Comparison of ENCODE assay signal across 25 cellular contexts in genomic region chr9:136077491-136077890, GRCh38. TPM values are rescaled to one million over a fixed set of nuclear protein-coding genes. Genes with fewer than 3 reads are reported as not detected.
A peak's percentile ranks its signal among the peaks of the same experiment; 100 is the strongest.
DNase-seq lines count a peak whose midpoint lies in the region; FAIRE-seq and TF ChIP-seq lines count a peak whose summit lies in the region.
"Had no signal": no experiment of that assay in that cellular context is flagged by ENCODE, and none has a peak within 500 bp of the region (broad histone marks: within the 10 kb centered on the region; RNA-seq: fewer than 3 reads in every experiment).

No MANE protein-coding gene starts in this region.

- TF ChIP-seq CTCF in Caco-2 (IDR thresholded peaks at IDR 0.05; ENCODE audit: insufficient read depth in 1 of 2, low read depth in 1 of 2, low read length in 1 of 2, severe bottlenecking in 1 of 2, unreplicated experiment in 1 of 2) (no peak), HL-60 (IDR thresholded peaks at IDR 0.05; ENCODE audit: insufficient read depth, low read length) (no peak), chondrocyte (IDR thresholded peaks at IDR 0.05) (no peak), neutrophil (IDR thresholded peaks at IDR 0.05) (no peak)

- no peaks in the 10 kb centered on the region for H3K27me3 Mint-ChIP-seq in Caco-2 (ENCODE audit: insufficient read depth, unreplicated experiment)
- H3K27me3 Mint-ChIP-seq in chondrocyte (ENCODE audit: low read depth), result no peaks in the 10 kb centered on the region
- H3K27me3 Mint-ChIP-seq: activated CD4-positive, alpha-beta memory T cell treated with anti-CD3 and anti-CD28 coated beads, Interleukin-2, amount 10 ng/mL, durations not matched to agents 7 days and 5 days had no signal

- FAIRE-seq in GM19239 (lab: Jason Lieb, UNC), result no peak
- FAIRE-seq: islet of Langerhans had no signal

- H3K4me3 Mint-ChIP-seq in Caco-2 (ENCODE audit: unreplicated experiment) (no peak overlapping the region), chondrocyte (ENCODE audit: unreplicated experiment) (no peak overlapping the region)
- H3K4me3 Mint-ChIP-seq: activated CD4-positive, alpha-beta memory T cell treated with anti-CD3 and anti-CD28 coated beads, Interleukin-2, amount 10 ng/mL, durations not matched to agents 7 days and 5 days; stimulated activated effector memory CD8-positive, alpha-beta T cell treated with anti-CD3 and anti-CD28 coated beads, Interleukin-12 subunit alpha, Interleukin-12 subunit beta, amount 100 ng/mL, for 72 hours; T-helper 2 cell treated with Interferon-gamma antibody and Interleukin-4, amounts not matched to agents 5 μg/mL and 100 μg/mL, for 36 hours had no signal

- H3K27ac Mint-ChIP-seq in Caco-2 (ENCODE audit: unreplicated experiment) (peak overlapping the region; percentile 27), chondrocyte (ENCODE audit: unreplicated experiment) (peak overlapping the region; percentile 0)
- H3K27ac Mint-ChIP-seq: activated CD4-positive, alpha-beta memory T cell treated with anti-CD3 and anti-CD28 coated beads, Interleukin-2, amount 10 ng/mL, durations not matched to agents 7 days and 5 days; stimulated activated effector memory CD8-positive, alpha-beta T cell treated with anti-CD3 and anti-CD28 coated beads, Interleukin-12 subunit alpha, Interleukin-12 subunit beta, amount 100 ng/mL, for 72 hours; T-helper 2 cell treated with Interferon-gamma antibody and Interleukin-4, amounts not matched to agents 5 μg/mL and 100 μg/mL, for 36 hours had no signal

- H3K4me3 ChIP-seq in Caco-2 (ENCODE audit: low read depth, low read length), result no peak overlapping the region
- H3K4me3 ChIP-seq in HL-60 (replicated peaks; ENCODE audit: insufficient read depth, low read length), result no peak overlapping the region
- H3K4me3 ChIP-seq in neutrophil (ENCODE audit: low read depth in 1 of 2, low read length in 1 of 2), result no peak overlapping the region
- H3K4me3 ChIP-seq: colonic mucosa, upper lobe of left lung had no signal

- peaks cover 5% of the 10 kb centered on the region for H3K4me1 Mint-ChIP-seq in Caco-2 (ENCODE audit: low read depth, unreplicated experiment)
- peaks cover 27% of the 10 kb centered on the region for H3K4me1 Mint-ChIP-seq in chondrocyte (ENCODE audit: low read depth)

- H3K27me3 ChIP-seq in Caco-2 (replicated peaks; ENCODE audit: control insufficient read depth, insufficient read depth, low read length) (no peaks in the 10 kb centered on the region), HL-60 (ENCODE audit: insufficient read depth, poor library complexity, severe bottlenecking) (no peaks in the 10 kb centered on the region), neutrophil (no peaks in the 10 kb centered on the region)
- H3K27me3 ChIP-seq: colonic mucosa, upper lobe of left lung had no signal

- intact Hi-C loops in Caco-2 (cut with micrococcal nuclease; ENCODE audit: unreplicated experiment), result no loop called here

- H3K36me3 Mint-ChIP-seq in Caco-2 (ENCODE audit: insufficient read depth, unreplicated experiment) (peaks cover 15% of the 10 kb centered on the region), chondrocyte (ENCODE audit: low read depth) (peaks cover 6% of the 10 kb centered on the region)
- H3K36me3 Mint-ChIP-seq: stimulated activated effector memory CD8-positive, alpha-beta T cell treated with anti-CD3 and anti-CD28 coated beads, Interleukin-12 subunit alpha, Interleukin-12 subunit beta, amount 100 ng/mL, for 72 hours had no signal

- POLR2A ChIA-PET in Caco-2 (lab: Charles Lee), result no interaction called here

- CTCF ChIA-PET in Caco-2 (lab: Charles Lee), result no interaction called here

- H3K9me3 Mint-ChIP-seq in Caco-2 (ENCODE audit: unreplicated experiment), result no peaks in the 10 kb centered on the region
- no peaks in the 10 kb centered on the region for H3K9me3 Mint-ChIP-seq in chondrocyte (ENCODE audit: low read depth)
- H3K9me3 Mint-ChIP-seq: activated CD4-positive, alpha-beta memory T cell treated with anti-CD3 and anti-CD28 coated beads, Interleukin-2, amount 10 ng/mL, durations not matched to agents 7 days and 5 days; stimulated activated effector memory CD8-positive, alpha-beta T cell treated with anti-CD3 and anti-CD28 coated beads, Interleukin-12 subunit alpha, Interleukin-12 subunit beta, amount 100 ng/mL, for 72 hours; T-helper 2 cell treated with Interferon-gamma antibody and Interleukin-4, amounts not matched to agents 5 μg/mL and 100 μg/mL, for 36 hours had no signal

- BruUV-seq in Caco-2 (replicated peaks; lab: Mats Ljungman, UMichigan), result no TSS peak

- DNase-seq in Caco-2 (no peak), HL-60 (ENCODE audit: low read depth in 1 of 2, low spot score in 1 of 2) (peak in 1 of 2 experiments; percentile 41), chondrocyte (ENCODE audit: low spot score) (peak; percentile 28), HCEC 1CT (no peak), epidermal melanocyte (ENCODE audit: insufficient read length, low spot score) (no peak), GM19239 (ENCODE audit: insufficient read length, low spot score) (no peak)
- DNase-seq: activated CD4-positive, alpha-beta memory T cell treated with anti-CD3 and anti-CD28 coated beads, Interleukin-2, amount 10 ng/mL, durations not matched to agents 7 days and 5 days; activated CD8-positive, alpha-beta memory T cell treated with anti-CD3 and anti-CD28 coated beads, Interleukin-2, amount 50 U/mL, for 4 hours; activated naive CD4-positive, alpha-beta T cell treated with anti-CD3 and anti-CD28 coated beads, Interleukin-2, amount 50 U/mL, for 16 hours; Calu3; colonic mucosa; DND-41; effector memory CD4-positive, alpha-beta T cell; GF-D8; NCI-H1092; NCI-H187; NCI-H510A; nucleus accumbens; Right ventricle myocardium superior; upper lobe of left lung had no signal

- H3K36me3 ChIP-seq in Caco-2 (ENCODE audit: control insufficient read depth, insufficient read depth, low read length) (no peaks in the 10 kb centered on the region; the same call in 1 of the 2 replicates), neutrophil (peaks cover 15% of the 10 kb centered on the region)
- H3K36me3 ChIP-seq: colonic mucosa had no signal

- no peaks in the 10 kb centered on the region; the same call in 1 of the 2 replicates for H3K4me1 ChIP-seq in Caco-2
- peaks cover 20 to 49% of the 10 kb centered on the region in 2 experiments for H3K4me1 ChIP-seq in neutrophil (ENCODE audit: control insufficient read depth in 1 of 2, insufficient read depth in 1 of 2, low read depth in 1 of 2, low read length in 1 of 2)
- H3K4me1 ChIP-seq: colonic mucosa had no signal

- H3K9me3 ChIP-seq in Caco-2 (no peaks in the 10 kb centered on the region), neutrophil (no peaks in the 10 kb centered on the region)
- H3K9me3 ChIP-seq: colonic mucosa, upper lobe of left lung had no signal

- H3K27ac ChIP-seq in HL-60 (replicated peaks) (peak overlapping the region; percentile 75), neutrophil (peak overlapping the region; percentile 85)
- H3K27ac ChIP-seq: C4-2B, colonic mucosa had no signal

RNA-seq across cellular contexts. Expression of gene NACC2, which starts 17.6 kb away (rescaled TPM):
- 20.3 and 22.0 TPM in 2 replicates for total RNA-seq in Caco-2 (2022)
- total RNA-seq in chondrocyte, result 42.6 to 52.4 TPM (median 51.0 TPM) in 3 replicates

RNA-seq across cellular contexts. Expression of gene TMEM250, which starts 41.2 kb away (rescaled TPM):
- total RNA-seq in Caco-2 (2022) (35.6 and 38.2 TPM in 2 replicates), chondrocyte (31.9 to 37.3 TPM (median 35.9 TPM) in 3 replicates)
